In genomic region chr2:84619784-84620371, GRCh38 we compare ENCODE assay signal across 29 cellular contexts.
"Had no signal": no experiment of that assay in that cellular context is flagged by ENCODE, and none has a peak within 500 bp of the region (broad histone marks: within the 10 kb centered on the region; RNA-seq: fewer than 3 reads in every experiment).

No MANE protein-coding gene starts in this region.

- ATAC-seq: activated CD4-positive, alpha-beta T cell treated with anti-CD3 and anti-CD28 coated beads for 36 hours; activated naive CD4-positive, alpha-beta T cell treated with anti-CD3 and anti-CD28 coated beads, Interleukin-2, amount 50 U/mL, for 72 hours; activated T-cell treated with anti-CD3 and anti-CD28 coated beads, Interleukin-2, amount 50 U/mL, for 72 hours; effector memory CD8-positive, alpha-beta T cell; foreskin keratinocyte; gastrocnemius medialis; heart left ventricle had no signal

- H3K27ac ChIP-seq: brain microvascular endothelial cell, coronary artery, dorsolateral prefrontal cortex, esophagus muscularis mucosa, foreskin keratinocyte, gastrocnemius medialis, heart left ventricle had no signal

- H3K4me1 ChIP-seq: esophagus muscularis mucosa, foreskin keratinocyte, gastrocnemius medialis, heart left ventricle had no signal

- H3K9me3 Mint-ChIP-seq: activated naive CD4-positive, alpha-beta T cell treated with anti-CD3 and anti-CD28 coated beads, Interleukin-2, amount 10 ng/mL, durations not matched to agents 7 days and 5 days; activated naive CD8-positive, alpha-beta T cell treated with anti-CD3 and anti-CD28 coated beads, Interleukin-2, amount 10 ng/mL, durations not matched to agents 7 days and 5 days; activated T-cell treated with anti-CD3 and anti-CD28 coated beads, Interleukin-2, amount 50 U/mL, for 24 hours; activated T-cell treated with anti-CD3 and anti-CD28 coated beads, Interleukin-2, amount 50 U/mL, for 72 hours; central memory CD8-positive, alpha-beta T cell; dendritic cell treated with granulocyte-macrophage colony-stimulating factor and Interleukin-4, amounts not matched to agents 40 ng/mL and 50 ng/mL, for 4 days; effector memory CD8-positive, alpha-beta T cell had no signal

- H3K36me3 ChIP-seq: brain microvascular endothelial cell, esophagus muscularis mucosa, gastrocnemius medialis, heart left ventricle had no signal

- H3K9me3 ChIP-seq: esophagus muscularis mucosa, gastrocnemius medialis had no signal

- H3K27ac Mint-ChIP-seq: activated CD4-positive, alpha-beta memory T cell treated with anti-CD3 and anti-CD28 coated beads for 36 hours; activated CD4-positive, alpha-beta T cell treated with anti-CD3 and anti-CD28 coated beads for 36 hours; activated CD4-positive, alpha-beta T cell treated with anti-CD3 and anti-CD28 coated beads, Interleukin-2, amount 10 ng/mL, durations not matched to agents 24 days and 14 days; activated naive CD4-positive, alpha-beta T cell treated with anti-CD3 and anti-CD28 coated beads, Interleukin-2, amount 10 ng/mL, durations not matched to agents 7 days and 5 days; activated naive CD4-positive, alpha-beta T cell treated with anti-CD3 and anti-CD28 coated beads, Interleukin-2, amount 50 U/mL, for 72 hours; activated naive CD8-positive, alpha-beta T cell treated with anti-CD3 and anti-CD28 coated beads, Interleukin-2, amount 10 ng/mL, durations not matched to agents 7 days and 5 days; activated T-cell treated with anti-CD3 and anti-CD28 coated beads, Interleukin-2, amount 50 U/mL, for 24 hours; activated T-cell treated with anti-CD3 and anti-CD28 coated beads, Interleukin-2, amount 50 U/mL, for 72 hours; dendritic cell treated with granulocyte-macrophage colony-stimulating factor and Interleukin-4, amounts not matched to agents 40 ng/mL and 50 ng/mL, for 4 days; effector memory CD8-positive, alpha-beta T cell had no signal

- H3K4me3 Mint-ChIP-seq: activated CD4-positive, alpha-beta memory T cell treated with anti-CD3 and anti-CD28 coated beads for 36 hours; activated CD4-positive, alpha-beta T cell treated with anti-CD3 and anti-CD28 coated beads for 36 hours; activated CD4-positive, alpha-beta T cell treated with anti-CD3 and anti-CD28 coated beads, Interleukin-2, amount 10 ng/mL, durations not matched to agents 24 days and 14 days; activated naive CD4-positive, alpha-beta T cell treated with anti-CD3 and anti-CD28 coated beads, Interleukin-2, amount 10 ng/mL, durations not matched to agents 7 days and 5 days; activated naive CD8-positive, alpha-beta T cell treated with anti-CD3 and anti-CD28 coated beads, Interleukin-2, amount 10 ng/mL, durations not matched to agents 7 days and 5 days; activated T-cell treated with anti-CD3 and anti-CD28 coated beads, Interleukin-2, amount 50 U/mL, for 24 hours; activated T-cell treated with anti-CD3 and anti-CD28 coated beads, Interleukin-2, amount 50 U/mL, for 72 hours; central memory CD8-positive, alpha-beta T cell; dendritic cell treated with granulocyte-macrophage colony-stimulating factor and Interleukin-4, amounts not matched to agents 40 ng/mL and 50 ng/mL, for 4 days; effector memory CD8-positive, alpha-beta T cell had no signal

- FAIRE-seq: astrocyte, bronchial epithelial cell had no signal

- H3K27me3 Mint-ChIP-seq: activated CD4-positive, alpha-beta memory T cell treated with anti-CD3 and anti-CD28 coated beads for 36 hours; activated CD4-positive, alpha-beta T cell treated with anti-CD3 and anti-CD28 coated beads for 36 hours; activated naive CD8-positive, alpha-beta T cell treated with anti-CD3 and anti-CD28 coated beads, Interleukin-2, amount 10 ng/mL, durations not matched to agents 7 days and 5 days; activated T-cell treated with anti-CD3 and anti-CD28 coated beads, Interleukin-2, amount 50 U/mL, for 24 hours; central memory CD8-positive, alpha-beta T cell had no signal

- H3K36me3 Mint-ChIP-seq: activated CD4-positive, alpha-beta memory T cell treated with anti-CD3 and anti-CD28 coated beads for 36 hours; activated naive CD4-positive, alpha-beta T cell treated with anti-CD3 and anti-CD28 coated beads, Interleukin-2, amount 10 ng/mL, durations not matched to agents 7 days and 5 days; activated naive CD4-positive, alpha-beta T cell treated with anti-CD3 and anti-CD28 coated beads, Interleukin-2, amount 50 U/mL, for 72 hours had no signal

- H3K4me3 ChIP-seq: coronary artery, dorsolateral prefrontal cortex, esophagus muscularis mucosa, gastrocnemius medialis, heart left ventricle had no signal

- DNase-seq: activated CD4-positive, alpha-beta memory T cell treated with anti-CD3 and anti-CD28 coated beads for 36 hours; activated CD4-positive, alpha-beta T cell treated with anti-CD3 and anti-CD28 coated beads for 36 hours; activated CD4-positive, alpha-beta T cell treated with anti-CD3 and anti-CD28 coated beads, Interleukin-2, amount 10 ng/mL, durations not matched to agents 24 days and 14 days; activated CD4-positive, CD25-positive, alpha-beta regulatory T cell; activated CD4-positive, CD25-positive, alpha-beta regulatory T cell treated with anti-CD3 and anti-CD28 coated beads, Interleukin-2, amount 50 U/mL, for 72 hours; activated CD8-positive, alpha-beta memory T cell treated with anti-CD3 and anti-CD28 coated beads, Interleukin-2, amount 50 U/mL, for 48 hours; activated gamma-delta T cell; activated naive CD4-positive, alpha-beta T cell; activated naive CD4-positive, alpha-beta T cell treated with anti-CD3 and anti-CD28 coated beads, Interleukin-2, amount 10 ng/mL, durations not matched to agents 7 days and 5 days; activated naive CD8-positive, alpha-beta T cell treated with anti-CD3 and anti-CD28 coated beads, Interleukin-2, amount 10 ng/mL, durations not matched to agents 7 days and 5 days; activated T-cell treated with anti-CD3 and anti-CD28 coated beads for 4 hours; activated T-cell treated with anti-CD3 and anti-CD28 coated beads, Interleukin-2, amount 50 U/mL, for 24 hours; activated T-cell treated with anti-CD3 and anti-CD28 coated beads, Interleukin-2, amount 50 U/mL, for 72 hours; brain microvascular endothelial cell; dorsolateral prefrontal cortex; effector memory CD8-positive, alpha-beta T cell; erythroblast; foreskin keratinocyte; gastrocnemius medialis; glutamatergic neuron; heart left ventricle; T-helper 2 cell had no signal

- H3K27me3 ChIP-seq: brain microvascular endothelial cell, dorsolateral prefrontal cortex, esophagus muscularis mucosa, foreskin keratinocyte, gastrocnemius medialis, heart left ventricle had no signal

- H3K4me1 Mint-ChIP-seq: central memory CD8-positive, alpha-beta T cell had no signal
